ENCODE assay signal across 25 cellular contexts in the genomic region with DNA sequence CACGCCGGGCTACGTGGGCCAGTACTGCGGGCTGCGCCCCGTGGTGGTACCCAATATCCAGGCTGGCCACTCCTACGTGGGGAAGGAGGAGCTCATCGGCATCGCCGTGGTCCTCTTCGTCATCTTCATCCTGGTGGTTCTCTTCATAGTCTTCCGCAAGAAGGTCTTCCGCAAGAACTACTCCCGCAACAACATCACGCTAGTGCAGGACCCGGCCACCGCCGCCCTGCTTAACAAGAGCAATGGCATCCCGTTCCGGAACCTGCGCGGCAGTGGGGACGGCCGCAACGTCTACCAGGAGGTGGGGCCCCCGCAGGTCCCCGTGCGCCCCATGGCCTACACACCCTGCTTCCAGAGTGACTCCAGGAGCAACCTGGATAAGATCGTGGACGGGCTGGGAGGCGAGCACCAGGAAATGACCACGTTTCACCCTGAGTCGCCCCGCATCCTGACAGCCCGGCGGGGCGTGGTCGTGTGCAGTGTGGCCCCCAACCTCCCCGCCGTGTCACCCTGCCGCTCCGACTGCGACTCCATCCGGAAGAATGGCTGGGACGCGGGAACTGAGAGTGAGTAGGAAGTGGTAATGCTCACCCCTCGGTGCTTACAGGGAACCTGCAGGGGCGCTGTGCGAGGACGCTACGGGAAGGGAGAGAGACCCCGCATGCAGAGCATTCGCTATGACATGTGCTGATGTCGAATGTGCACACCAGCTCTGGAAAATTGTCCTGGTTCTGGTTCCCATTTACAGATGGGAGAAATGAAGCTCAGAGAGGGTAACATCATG.
"Had no signal": no experiment of that assay in that cellular context is flagged by ENCODE, and none has a peak within 500 bp of the region (broad histone marks: within the 10 kb centered on the region; RNA-seq: fewer than 3 reads in every experiment).

No MANE protein-coding gene starts in this region.

- H3K4me1 Mint-ChIP-seq: IgD-negative memory B cell had no signal

- H3K4me3 Mint-ChIP-seq: IgD-negative memory B cell had no signal

- H3K4me3 ChIP-seq: SJSA1, SK-N-MC had no signal

- H3K27me3 ChIP-seq: SJSA1 had no signal

- H3K36me3 ChIP-seq: SJSA1 had no signal

- H3K4me1 ChIP-seq: SJSA1 had no signal

- FAIRE-seq: HTR-8/SVneo, RCC 7860 had no signal

- H3K27ac ChIP-seq: HL-60, SJSA1, SK-N-MC had no signal

- H3K36me3 Mint-ChIP-seq: IgD-negative memory B cell had no signal

- H3K27me3 Mint-ChIP-seq: IgD-negative memory B cell had no signal

- H3K9me3 Mint-ChIP-seq: IgD-negative memory B cell had no signal

- H3K9me3 ChIP-seq: SJSA1 had no signal

- DNase-seq: KBM-7, MV-4-11, NCI-H1048, NCI-H1105, NCI-H1417, NCI-H1436 treated with DMSO at 0.1 percent for 48 hours, NCI-H1694, NCI-H1930, NCI-H2081, NCI-H2171, NCI-H226, NCI-H446, NCI-H510A, NCI-H524 treated with DMSO at 0.1 percent for 48 hours, NCI-H69, NCI-H774, Right ventricle myocardium superior, RPMI8226, SIG-M5 had no signal
